In the genomic region with DNA sequence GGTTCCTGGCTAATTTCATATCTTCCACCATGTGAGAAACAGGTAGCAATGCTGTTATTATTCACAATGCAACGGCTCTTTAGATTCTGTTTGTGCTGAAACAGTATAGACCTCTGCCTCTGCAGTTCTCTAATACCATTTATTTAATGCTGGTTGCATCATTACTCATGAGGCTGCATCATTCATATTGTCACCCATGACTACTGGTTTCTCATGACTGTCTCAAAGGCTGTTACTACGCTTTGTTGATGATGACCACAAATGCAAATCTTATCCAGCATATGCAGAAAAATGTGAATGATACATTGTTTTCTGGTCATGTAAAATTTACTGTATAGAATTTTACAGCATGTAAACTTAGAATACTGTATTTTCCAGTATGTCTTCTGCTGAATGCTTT, we compare ENCODE assay signal across 20 cellular contexts. TPM values are rescaled to one million over a fixed set of nuclear protein-coding genes. Genes with fewer than 3 reads are reported as not detected.
DNase-seq lines count a peak whose midpoint lies in the region; ATAC-seq, FAIRE-seq and TF ChIP-seq lines count a peak whose summit lies in the region.
"Had no signal": no experiment of that assay in that cellular context is flagged by ENCODE, and none has a peak within 500 bp of the region (broad histone marks: within the 10 kb centered on the region; RNA-seq: fewer than 3 reads in every experiment).

No MANE protein-coding gene starts in this region.

- no peak overlapping the region for H3K27ac ChIP-seq in GM12878 (ENCODE audit: control insufficient read depth, insufficient read depth)
- H3K27ac ChIP-seq: Peyer's patch, SJSA1 had no signal

- no peak for TF ChIP-seq RAD21 in GM12878 (IDR thresholded peaks at IDR 0.05; ENCODE audit: insufficient read depth, low read depth, low read length)

- no peak overlapping the region for H3K4me3 ChIP-seq in GM12878
- H3K4me3 ChIP-seq: HAP-1, MG63, Peyer's patch, SJSA1 had no signal

- TF ChIP-seq EP300 in GM12878 (IDR thresholded peaks at IDR 0.05; ENCODE audit: borderline replicate concordance in 1 of 2, control insufficient read depth in 1 of 2, low read depth in 2 of 2, low read length in 2 of 2) = no peak

- H3K36me3 ChIP-seq in GM12878 (ENCODE audit: control insufficient read depth in 2 of 2, insufficient read depth in 2 of 2, low read length in 1 of 2) = no peaks in the 10 kb centered on the region
- H3K36me3 ChIP-seq: HAP-1, MG63, Peyer's patch, SJSA1 had no signal

- RAD21 ChIA-PET in GM12878 (lab: Charles Lee; ENCODE audit: unreplicated experiment) = interaction anchor here (0.7 kb wide), 1 partner anchor 183 kb away, joined by 3 read pairs; no protein-coding TSS in a partner anchor

- no peaks in the 10 kb centered on the region for H3K9me3 ChIP-seq in GM12878 (replicated peaks; ENCODE audit: control insufficient read depth, insufficient read depth, low read length)
- H3K9me3 ChIP-seq: HAP-1, MG63, Peyer's patch, SJSA1 had no signal

- no peak overlapping the region for H2AFZ ChIP-seq in GM12878 (ENCODE audit: control insufficient read depth, low read depth, low read length)

- in situ Hi-C loops in GM12878 (cut with MboI) = no loop called here

- H3K4me1 ChIP-seq in GM12878 (ENCODE audit: control insufficient read depth, insufficient read depth, low read length) = no peaks in the 10 kb centered on the region
- H3K4me1 ChIP-seq: HAP-1, Peyer's patch, SJSA1 had no signal

- no peak overlapping the region for H3K9ac ChIP-seq in GM12878 (ENCODE audit: control insufficient read depth, insufficient read depth, low read length)

- 15% methylated on average over 2 of the region's 2 CpGs for WGBS in GM12878 (ENCODE audit: insufficient coverage, insufficient replicate concordance, low lambda C conversion rate, missing lambda C conversion rate)

- no peak for TF ChIP-seq CTCF in GM12878 (IDR thresholded peaks at IDR 0.05 in 2 of 3, conservative IDR thresholded peaks at IDR 0.05 in 1 of 3; ENCODE audit: control insufficient read depth in 2 of 3, extremely low read depth in 1 of 3, insufficient read depth in 1 of 3, low read depth in 3 of 3, low read length in 3 of 3)

- H3K79me2 ChIP-seq in GM12878 (ENCODE audit: control insufficient read depth, insufficient read depth, low read length) = no peaks in the 10 kb centered on the region

- SMC1A ChIA-PET in GM12878 (lab: Charles Lee; ENCODE audit: uncharacterized antibody, unreplicated experiment) = interaction anchor here (1.7 kb wide), 1 partner anchor 338 kb away, joined by 5 read pairs; no protein-coding TSS in a partner anchor

- intact Hi-C loops in GM12878 (cut with micrococcal nuclease; ENCODE audit: unreplicated experiment) = no loop called here

- ATAC-seq in GM12878 = peak; percentile 33; the same call in 1 of the 3 replicates

- peaks cover 0 to 5% of the 10 kb centered on the region in 2 experiments; a peak in 3 of 4 replicates for H3K27me3 ChIP-seq in GM12878 (replicated peaks in 1 of 2; ENCODE audit: control insufficient read depth in 2 of 2, insufficient read depth in 2 of 2, low read length in 1 of 2)
- H3K27me3 ChIP-seq: MG63, Peyer's patch, SJSA1 had no signal

- CTCF ChIA-PET in GM12878 (lab: Yijun Ruan, JAX) = interaction anchor here (0.8 to 1.7 kb wide), 2 partner anchors 12 to 338 kb away, joined by 4 to 5 read pairs; no protein-coding TSS in a partner anchor

- TF ChIP-seq POLR2A in H54 (IDR thresholded peaks at IDR 0.05; ENCODE audit: low read depth, low read length) (no peak), GM12878 (IDR thresholded peaks at IDR 0.05; ENCODE audit: low read depth, low read length) (no peak)

- POLR2A ChIA-PET in GM12878 (lab: Charles Lee) = no interaction called here

- FAIRE-seq in H54 (lab: Jason Lieb, UNC) = peak; percentile 84
- no peak for FAIRE-seq in GM12878 (lab: Jason Lieb, UNC)
- no peak for FAIRE-seq in urothelium cell line (lab: Jason Lieb, UNC)

- H4K20me1 ChIP-seq in GM12878 (ENCODE audit: control insufficient read depth, insufficient read depth) = no peaks in the 10 kb centered on the region

- DNase-seq in H54 (ENCODE audit: insufficient read length, low spot score) (no peak), NCI-H526 (lab: John Stamatoyannopoulos, UW) (peak; percentile 64 to 67), GM12878 (ENCODE audit: low read depth, low spot score) (no peak), foreskin melanocyte (peak; percentile 61), AML-193 (lab: John Stamatoyannopoulos, UW) (no peak), NOMO-1 (lab: John Stamatoyannopoulos, UW; ENCODE audit: unreplicated experiment in 2 of 2) (no peak), urothelium cell line (ENCODE audit: low spot score) (no peak)
- DNase-seq: CD4-positive, CD25-positive, alpha-beta regulatory T cell; DMS79; Kasumi-1; MG63; NCI-H1048; NCI-H1436; NCI-H187 treated with DMSO at 0.1 percent for 48 hours; NCI-H2107; NCI-H774; NK-92 treated with Interleukin-12 subunit alpha and Interleukin-12 subunit beta, amount 100 ng/mL, for 24 hours; Peyer's patch had no signal

- no peak overlapping the region for H3K4me2 ChIP-seq in GM12878 (ENCODE audit: control insufficient read depth, insufficient read depth)

- BruUV-seq in GM12878 (replicated peaks; lab: Mats Ljungman, UMichigan) = no TSS peak

TF ChIP-seq in GM12878, 131 proteins besides CTCF, POLR2A, EP300 and RAD21:
- TF ChIP-seq, protein P1, sequence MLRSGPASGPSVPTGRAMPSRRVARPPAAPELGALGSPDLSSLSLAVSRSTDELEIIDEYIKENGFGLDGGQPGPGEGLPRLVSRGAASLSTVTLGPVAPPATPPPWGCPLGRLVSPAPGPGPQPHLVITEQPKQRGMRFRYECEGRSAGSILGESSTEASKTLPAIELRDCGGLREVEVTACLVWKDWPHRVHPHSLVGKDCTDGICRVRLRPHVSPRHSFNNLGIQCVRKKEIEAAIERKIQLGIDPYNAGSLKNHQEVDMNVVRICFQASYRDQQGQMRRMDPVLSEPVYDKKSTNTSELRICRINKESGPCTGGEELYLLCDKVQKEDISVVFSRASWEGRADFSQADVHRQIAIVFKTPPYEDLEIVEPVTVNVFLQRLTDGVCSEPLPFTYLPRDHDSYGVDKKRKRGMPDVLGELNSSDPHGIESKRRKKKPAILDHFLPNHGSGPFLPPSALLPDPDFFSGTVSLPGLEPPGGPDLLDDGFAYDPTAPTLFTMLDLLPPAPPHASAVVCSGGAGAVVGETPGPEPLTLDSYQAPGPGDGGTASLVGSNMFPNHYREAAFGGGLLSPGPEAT (IDR thresholded peaks at IDR 0.05; ENCODE audit: low read depth) = no peak
- TF ChIP-seq, protein P2, sequence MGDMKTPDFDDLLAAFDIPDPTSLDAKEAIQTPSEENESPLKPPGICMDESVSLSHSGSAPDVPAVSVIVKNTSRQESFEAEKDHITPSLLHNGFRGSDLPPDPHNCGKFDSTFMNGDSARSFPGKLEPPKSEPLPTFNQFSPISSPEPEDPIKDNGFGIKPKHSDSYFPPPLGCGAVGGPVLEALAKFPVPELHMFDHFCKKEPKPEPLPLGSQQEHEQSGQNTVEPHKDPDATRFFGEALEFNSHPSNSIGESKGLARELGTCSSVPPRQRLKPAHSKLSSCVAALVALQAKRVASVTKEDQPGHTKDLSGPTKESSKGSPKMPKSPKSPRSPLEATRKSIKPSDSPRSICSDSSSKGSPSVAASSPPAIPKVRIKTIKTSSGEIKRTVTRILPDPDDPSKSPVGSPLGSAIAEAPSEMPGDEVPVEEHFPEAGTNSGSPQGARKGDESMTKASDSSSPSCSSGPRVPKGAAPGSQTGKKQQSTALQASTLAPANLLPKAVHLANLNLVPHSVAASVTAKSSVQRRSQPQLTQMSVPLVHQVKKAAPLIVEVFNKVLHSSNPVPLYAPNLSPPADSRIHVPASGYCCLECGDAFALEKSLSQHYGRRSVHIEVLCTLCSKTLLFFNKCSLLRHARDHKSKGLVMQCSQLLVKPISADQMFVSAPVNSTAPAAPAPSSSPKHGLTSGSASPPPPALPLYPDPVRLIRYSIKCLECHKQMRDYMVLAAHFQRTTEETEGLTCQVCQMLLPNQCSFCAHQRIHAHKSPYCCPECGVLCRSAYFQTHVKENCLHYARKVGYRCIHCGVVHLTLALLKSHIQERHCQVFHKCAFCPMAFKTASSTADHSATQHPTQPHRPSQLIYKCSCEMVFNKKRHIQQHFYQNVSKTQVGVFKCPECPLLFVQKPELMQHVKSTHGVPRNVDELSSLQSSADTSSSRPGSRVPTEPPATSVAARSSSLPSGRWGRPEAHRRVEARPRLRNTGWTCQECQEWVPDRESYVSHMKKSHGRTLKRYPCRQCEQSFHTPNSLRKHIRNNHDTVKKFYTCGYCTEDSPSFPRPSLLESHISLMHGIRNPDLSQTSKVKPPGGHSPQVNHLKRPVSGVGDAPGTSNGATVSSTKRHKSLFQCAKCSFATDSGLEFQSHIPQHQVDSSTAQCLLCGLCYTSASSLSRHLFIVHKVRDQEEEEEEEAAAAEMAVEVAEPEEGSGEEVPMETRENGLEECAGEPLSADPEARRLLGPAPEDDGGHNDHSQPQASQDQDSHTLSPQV (IDR thresholded peaks at IDR 0.05) = no peak

RNA-seq across cellular contexts. Expression of a gene that starts 22.5 kb away (rescaled TPM):
- not detected in 2 replicates for total RNA-seq in GM12878 (2013; cell fraction: nucleolus; rRNA removed)
- total RNA-seq in GM12878 (2014; rRNA removed) (not detected in 2 replicates), GM12878 (2014; rRNA removed; fragmentation: Illumina TruSeq; extraction: Trizol) (not detected in 2 replicates), GM12878 (2021) (0.11 TPM in 1 of 2 replicates, not detected in the other)
- polyA plus RNA-seq in GM12878 (2011; ENCODE audit: low read depth) = not detected
- polyA plus RNA-seq in GM12878 (2011; rRNA removed) (0.03 TPM in 1 of 2 replicates, not detected in the other), GM12878 (2014; fragmentation: Illumina TruSeq; extraction: Trizol) (not detected in 2 replicates), GM12878 (2014; fragmentation: Nextera tagmentation; extraction: Ambion mirVana) (not detected), GM12878 (2014; rRNA removed) (not detected in 2 replicates), GM12878 (2016; fragmentation: Nextera tagmentation; extraction: Ambion mirVana) (not detected)
- polyA plus RNA-seq in GM12878 (2011; cell fraction: cytosol; rRNA removed) = 0.01 TPM in 1 of 2 replicates, not detected in the other
- polyA plus RNA-seq in GM12878 (2011; cell fraction: nucleus; rRNA removed) = 0.04 TPM in 1 of 2 replicates, not detected in the other
- polyA plus RNA-seq in GM12878 (2012) = not detected in 2 replicates
- polyA minus RNA-seq in GM12878 (2011; rRNA and poly(A)+ RNA removed) = 0.10 TPM in 1 of 2 replicates, not detected in the other
- not detected in 2 replicates for polyA minus RNA-seq in GM12878 (2011; cell fraction: cytosol; rRNA and poly(A)+ RNA removed)
- not detected in 2 replicates for polyA minus RNA-seq in GM12878 (2011; cell fraction: nucleus; rRNA and poly(A)+ RNA removed)
- polyA plus RNA-seq: CD4-positive, CD25-positive, alpha-beta regulatory T cell had no signal

Comparison
In these comparisons a context has a peak if more than half of its experiments do, and no peak if none do; other contexts are left out.
1. DNase-seq: peak in NCI-H526 (2 of 2) and foreskin melanocyte (single experiment); none in H54 (single experiment), GM12878 (single experiment), AML-193 (0 of 2), NOMO-1 (0 of 2) and urothelium cell line (single experiment).